Comparison of ENCODE assay signal across 16 cellular contexts in genomic region chr16:25478476-25478875, GRCh38.
DNase-seq lines count a peak whose midpoint lies in the region; ATAC-seq, FAIRE-seq and TF ChIP-seq lines count a peak whose summit lies in the region.
"Had no signal": no experiment of that assay in that cellular context is flagged by ENCODE, and none has a peak within 500 bp of the region (broad histone marks: within the 10 kb centered on the region; RNA-seq: fewer than 3 reads in every experiment).

No MANE protein-coding gene starts in this region.

- FAIRE-seq in D721Med (lab: Jason Lieb, UNC): no peak
- no peak for FAIRE-seq in GM12891 (lab: Jason Lieb, UNC)
- FAIRE-seq: A204.1, GM18507 had no signal

- H3K9me3 ChIP-seq in adrenal gland (replicated peaks in 1 of 3): no peaks in the 10 kb centered on the region

- no peaks in the 10 kb centered on the region for H3K27me3 ChIP-seq in adrenal gland

- H3K4me1 ChIP-seq in adrenal gland (replicated peaks in 1 of 2): no peaks in the 10 kb centered on the region

- no peaks in the 10 kb centered on the region for H3K36me3 ChIP-seq in adrenal gland (replicated peaks in 1 of 2)

- DNase-seq in LHCN-M2 (ENCODE audit: low read depth) (peak; percentile 55), adrenal gland (peak; percentile 25 to 79 (median 53)), fibroblast of the aortic adventitia (ENCODE audit: low read depth) (peak; percentile 1), D721Med (ENCODE audit: insufficient read length, low spot score) (no peak), GM12891 (ENCODE audit: insufficient read length, low spot score) (no peak)
- DNase-seq in activated CD4-positive, CD25-positive, alpha-beta regulatory T cell (lab: John Stamatoyannopoulos, UW): no peak
- DNase-seq: C1 segment of cervical spinal cord; CD4-positive, alpha-beta T cell; DND-41; GF-D8; GOT3; H9; IMR-90 had no signal

- TF ChIP-seq POLR2A in adrenal gland (IDR thresholded peaks at IDR 0.05) (no peak), GM12891 (IDR thresholded peaks at IDR 0.05; ENCODE audit: low read depth, low read length) (no peak)

- H3K4me3 ChIP-seq in adrenal gland (no peak overlapping the region), fibroblast of the aortic adventitia (ENCODE audit: low read depth, low read length) (no peak overlapping the region)

- WGBS in adrenal gland, 4 donors: 22 to 60% (median 34%) methylated on average over 1 of the region's 1 CpG

- TF ChIP-seq CTCF in adrenal gland (IDR thresholded peaks at IDR 0.05) (no peak), fibroblast of the aortic adventitia (IDR thresholded peaks at IDR 0.05; ENCODE audit: insufficient read depth, low read length) (no peak), D721Med (IDR thresholded peaks at IDR 0.05; ENCODE audit: insufficient read depth, missing control alignments) (no peak)

- no peak overlapping the region for H3K27ac ChIP-seq in adrenal gland

- intact Hi-C loops in adrenal gland (cut with DNase I): no loop called here

- ATAC-seq in GM19452 (IDR thresholded peaks at IDR 0.05; ENCODE audit: unreplicated experiment): no peak

TF ChIP-seq in GM12891, 5 proteins besides CTCF, POLR2A, EP300 and RAD21:
- TF ChIP-seq TAF1 (IDR thresholded peaks at IDR 0.05; ENCODE audit: low read depth, low read length): no peak
- no peak for TF ChIP-seq SPI1 (IDR thresholded peaks at IDR 0.05; ENCODE audit: low read depth, low read length)
- TF ChIP-seq POLR2AphosphoS5 (IDR thresholded peaks at IDR 0.05; ENCODE audit: low read depth, low read length): no peak

Comparison
In these comparisons a context has a peak if more than half of its experiments do, and no peak if none do; other contexts are left out.
1. DNase-seq: peak in LHCN-M2 (single experiment), adrenal gland (7 of 7) and fibroblast of the aortic adventitia (single experiment); none in activated CD4-positive, CD25-positive, alpha-beta regulatory T cell (0 of 4), D721Med (single experiment) and GM12891 (single experiment).